In genomic region chr17:45310380-45311324, GRCh38 we compare ENCODE assay signal across 8 cellular contexts. TPM values are rescaled to one million over a fixed set of nuclear protein-coding genes. Genes with fewer than 3 reads are reported as not detected.
DNase-seq lines count a peak whose midpoint lies in the region; ATAC-seq and TF ChIP-seq lines count a peak whose summit lies in the region.

No MANE protein-coding gene starts in this region.

- no peaks in the 10 kb centered on the region for H3K27me3 ChIP-seq in duodenal mucosa (ENCODE audit: control insufficient read depth in 1 of 2, insufficient read depth in 2 of 2, low read length in 2 of 2)

- peaks cover 88 to 90% of the 10 kb centered on the region in 2 donors for H3K4me1 ChIP-seq in duodenal mucosa (ENCODE audit: control insufficient read depth in 1 of 2, insufficient read depth in 2 of 2, low read length in 2 of 2)

- H3K9me3 Mint-ChIP-seq in progenitor cell of endocrine pancreas (ENCODE audit: low read depth), result no peaks in the 10 kb centered on the region

- H3K4me1 Mint-ChIP-seq in progenitor cell of endocrine pancreas (ENCODE audit: low read depth), result peaks cover 43% of the 10 kb centered on the region

- TF ChIP-seq CTCF in progenitor cell of endocrine pancreas (IDR thresholded peaks at IDR 0.05; ENCODE audit: unreplicated experiment), result no peak

- H3K4me3 ChIP-seq in GM08714 (ENCODE audit: low read length) (peak overlapping the region; percentile 28; the same call in 1 of the 2 replicates), duodenal mucosa (ENCODE audit: low read depth in 1 of 2, low read length in 2 of 2) (peak overlapping the region; percentile 51 to 63)

- peak overlapping the region; percentile 93 for H3K27ac ChIP-seq in duodenal mucosa (ENCODE audit: low read depth, low read length)

- no peaks in the 10 kb centered on the region for H3K27me3 Mint-ChIP-seq in progenitor cell of endocrine pancreas

- no peaks in the 10 kb centered on the region for H3K9me3 ChIP-seq in duodenal mucosa (ENCODE audit: control insufficient read depth in 1 of 2, low read length in 2 of 2)

- peak overlapping the region; percentile 67 to 77 for H3K9ac ChIP-seq in duodenal mucosa (ENCODE audit: low read depth in 1 of 2, low read length in 2 of 2)

- no peak overlapping the region for H3K4me3 Mint-ChIP-seq in progenitor cell of endocrine pancreas (ENCODE audit: low read depth)

- peak overlapping the region; percentile 82 for H3K27ac Mint-ChIP-seq in progenitor cell of endocrine pancreas

- peaks cover 0 to 4% of the 10 kb centered on the region in 2 donors for H3K36me3 ChIP-seq in duodenal mucosa (ENCODE audit: control insufficient read depth in 1 of 2, insufficient read depth in 2 of 2, low read length in 2 of 2)

- ATAC-seq in GM21619 (IDR thresholded peaks at IDR 0.05; ENCODE audit: unreplicated experiment) (no peak), HG03439 (IDR thresholded peaks at IDR 0.05; ENCODE audit: unreplicated experiment) (no peak)

- peaks cover 2% of the 10 kb centered on the region for H3K36me3 Mint-ChIP-seq in progenitor cell of endocrine pancreas (ENCODE audit: insufficient read depth)

- DNase-seq in NCI-H69 (lab: John Stamatoyannopoulos, UW) (peak; percentile 85), progenitor cell of endocrine pancreas (ENCODE audit: low spot score, unreplicated experiment) (no peak), C1 segment of cervical spinal cord (lab: John Stamatoyannopoulos, UW) (no peak), mesenteric fat pad (ENCODE audit: low spot score) (no peak)

RNA-seq across cellular contexts. Expression of gene MAP3K14, which starts 6.2 kb away (rescaled TPM):
- total RNA-seq in progenitor cell of endocrine pancreas (7.8 and 8.7 TPM in 2 replicates), mesenteric fat pad (8.7 TPM)

RNA-seq across cellular contexts. Expression of gene SPATA32, which starts 48.8 kb away (rescaled TPM):
- total RNA-seq in progenitor cell of endocrine pancreas (0.24 TPM in 1 of 2 replicates, not detected in the other), mesenteric fat pad (not detected)
